In genomic region chr15:84703808-84704207, GRCh38 we compare ENCODE assay signal across 17 cellular contexts. TPM values are rescaled to one million over a fixed set of nuclear protein-coding genes. Genes with fewer than 3 reads are reported as not detected.
A peak's percentile ranks its signal among the peaks of the same experiment; 100 is the strongest.
DNase-seq lines count a peak whose midpoint lies in the region; ATAC-seq and TF ChIP-seq lines count a peak whose summit lies in the region.
"Had no signal": no experiment of that assay in that cellular context is flagged by ENCODE, and none has a peak within 500 bp of the region (broad histone marks: within the 10 kb centered on the region; RNA-seq: fewer than 3 reads in every experiment).

No MANE protein-coding gene starts in this region.

- H3K27me3 ChIP-seq in trophoblast cell (ENCODE audit: insufficient read depth, low read length), result no peaks in the 10 kb centered on the region

- H4K91ac ChIP-seq in trophoblast cell (ENCODE audit: low read depth, low read length), result no peak overlapping the region

- no peak overlapping the region for H4K12ac ChIP-seq in trophoblast cell (ENCODE audit: low read depth, low read length)

- no peaks in the 10 kb centered on the region for H3K79me1 ChIP-seq in trophoblast cell (ENCODE audit: low read length)

- H3K4me2 ChIP-seq in trophoblast cell (ENCODE audit: low read length), result no peak overlapping the region
- H3K4me2 ChIP-seq: KMS-11 had no signal

- H3K79me2 ChIP-seq in trophoblast cell (ENCODE audit: control insufficient read depth, insufficient read depth, low read length, poor library complexity), result peaks cover 13% of the 10 kb centered on the region

- no peak for DNase-seq in natural killer cell
- no peak for DNase-seq in natural killer cell treated with Interleukin-12 subunit alpha and Interleukin-12 subunit beta and Interleukin-15 and Interleukin-18, amount 100 ng/mL, for 72 hours (ENCODE audit: low spot score)
- DNase-seq in immature natural killer cell, result no peak
- DNase-seq in trophoblast cell, result no peak
- no peak for DNase-seq in posterior vena cava (ENCODE audit: low spot score)
- no peak for DNase-seq in substantia nigra (lab: John Stamatoyannopoulos, UW)
- DNase-seq: Caco-2, DMS53, H9, NCI-H1092, NCI-H2107, NCI-H345, NCI-H526 treated with DMSO at 0.1 percent for 48 hours, OCI-M1 had no signal

- H3K4me3 Mint-ChIP-seq in natural killer cell, result no peak overlapping the region
- H3K4me3 Mint-ChIP-seq in natural killer cell treated with Interleukin-12 subunit alpha and Interleukin-12 subunit beta and Interleukin-15 and Interleukin-18, amount 100 ng/mL, for 72 hours, result no peak overlapping the region
- H3K4me3 Mint-ChIP-seq in immature natural killer cell, result no peak overlapping the region
- H3K4me3 Mint-ChIP-seq: H9 had no signal

- H3K23ac ChIP-seq in trophoblast cell (ENCODE audit: low read length), result no peak overlapping the region

- no peak overlapping the region for H3K4me3 ChIP-seq in trophoblast cell (ENCODE audit: low read depth, low read length)

- H2AK5ac ChIP-seq in trophoblast cell (ENCODE audit: low read length), result no peak overlapping the region

- no peak overlapping the region for H2BK12ac ChIP-seq in trophoblast cell (ENCODE audit: low read length)

- H3K27me3 Mint-ChIP-seq in natural killer cell (ENCODE audit: low read depth in 2 of 2) (no peaks in the 10 kb centered on the region), immature natural killer cell (ENCODE audit: low read depth in 3 of 3) (no peaks in the 10 kb centered on the region)
- no peaks in the 10 kb centered on the region for H3K27me3 Mint-ChIP-seq in natural killer cell treated with Interleukin-12 subunit alpha and Interleukin-12 subunit beta and Interleukin-15 and Interleukin-18, amount 100 ng/mL, for 72 hours

- H2BK120ac ChIP-seq in trophoblast cell (ENCODE audit: insufficient read depth, low read length, poor library complexity), result no peak overlapping the region

- TF ChIP-seq CTCF in natural killer cell (IDR thresholded peaks at IDR 0.05), result no peak

- no CpG with 5 or more reads among the region's 5 CpGs for WGBS in trophoblast cell (ENCODE audit: extremely low coverage, insufficient coverage, insufficient read length)

- intact Hi-C loops in natural killer cell (cut with micrococcal nuclease), result no loop called here
- intact Hi-C loops in posterior vena cava (cut with DNase I), result no loop called here

- H3K27ac ChIP-seq in trophoblast cell (ENCODE audit: low read depth, low read length), result no peak overlapping the region
- H3K27ac ChIP-seq in substantia nigra (ENCODE audit: low read depth, low read length, poor library complexity, severe bottlenecking), result no peak overlapping the region
- H3K27ac ChIP-seq: KMS-11, RWPE1 had no signal

- peaks cover 58 to 59% of the 10 kb centered on the region in 2 donors for H3K4me1 Mint-ChIP-seq in natural killer cell
- peaks cover 47 to 49% of the 10 kb centered on the region in 2 donors for H3K4me1 Mint-ChIP-seq in natural killer cell treated with Interleukin-12 subunit alpha and Interleukin-12 subunit beta and Interleukin-15 and Interleukin-18, amount 100 ng/mL, for 72 hours (ENCODE audit: low read depth in 2 of 2)
- H3K4me1 Mint-ChIP-seq in immature natural killer cell, result peaks cover 59 to 80% of the 10 kb centered on the region in 2 donors

- H3K27ac Mint-ChIP-seq in natural killer cell, result peak overlapping the region; percentile 53 to 66
- H3K27ac Mint-ChIP-seq in natural killer cell treated with Interleukin-12 subunit alpha and Interleukin-12 subunit beta and Interleukin-15 and Interleukin-18, amount 100 ng/mL, for 72 hours, result peak overlapping the region in 1 of 2 donors; percentile 18
- peak overlapping the region in 4 of 6 donors; percentile 36 to 84 (median 75) for H3K27ac Mint-ChIP-seq in immature natural killer cell
- H3K27ac Mint-ChIP-seq: H9 had no signal

- H3K36me3 Mint-ChIP-seq in natural killer cell, result no peaks in the 10 kb centered on the region
- H3K36me3 Mint-ChIP-seq in natural killer cell treated with Interleukin-12 subunit alpha and Interleukin-12 subunit beta and Interleukin-15 and Interleukin-18, amount 100 ng/mL, for 72 hours, result no peaks in the 10 kb centered on the region
- peaks cover 0 to 5% (median 0%) of the 10 kb centered on the region in 3 donors for H3K36me3 Mint-ChIP-seq in immature natural killer cell

- no peak overlapping the region for H2BK5ac ChIP-seq in trophoblast cell (ENCODE audit: low read depth, low read length, poor library complexity)

- peaks cover 0 to 2% of the 10 kb centered on the region in 2 experiments for H3K36me3 ChIP-seq in trophoblast cell (ENCODE audit: control insufficient read depth in 1 of 2, insufficient read depth in 2 of 2, low read length in 2 of 2)

- no peak overlapping the region for H2AFZ ChIP-seq in trophoblast cell (ENCODE audit: insufficient read depth, low read length, poor library complexity)

- ATAC-seq in natural killer cell (no peak), GM19455 (IDR thresholded peaks at IDR 0.05; ENCODE audit: unreplicated experiment) (no peak)
- ATAC-seq in natural killer cell treated with Interleukin-12 subunit alpha and Interleukin-12 subunit beta and Interleukin-15 and Interleukin-18, amount 100 ng/mL, for 72 hours, result no peak

- no peaks in the 10 kb centered on the region for H3K9me3 ChIP-seq in trophoblast cell (ENCODE audit: insufficient read depth, low read depth, low read length)
- H3K9me3 ChIP-seq: Caco-2 had no signal

- no peaks in the 10 kb centered on the region for H3K9me3 Mint-ChIP-seq in natural killer cell
- no peaks in the 10 kb centered on the region for H3K9me3 Mint-ChIP-seq in natural killer cell treated with Interleukin-12 subunit alpha and Interleukin-12 subunit beta and Interleukin-15 and Interleukin-18, amount 100 ng/mL, for 72 hours
- H3K9me3 Mint-ChIP-seq in immature natural killer cell, result no peaks in the 10 kb centered on the region
- H3K9me3 Mint-ChIP-seq: H9 had no signal

- H3K4ac ChIP-seq in trophoblast cell (ENCODE audit: low read depth, low read length), result peak overlapping the region; percentile 59

- no peak overlapping the region for H3K18ac ChIP-seq in trophoblast cell (ENCODE audit: low read length)

- no peak overlapping the region for H3K14ac ChIP-seq in trophoblast cell (ENCODE audit: low read length)

- no peak overlapping the region for H3K9ac ChIP-seq in trophoblast cell (ENCODE audit: low read length)
- H3K9ac ChIP-seq: KMS-11 had no signal

- H4K8ac ChIP-seq in trophoblast cell (ENCODE audit: low read depth, low read length), result no peak overlapping the region

- no peaks in the 10 kb centered on the region for H3K4me1 ChIP-seq in trophoblast cell (ENCODE audit: control insufficient read depth in 1 of 2, insufficient read depth in 2 of 2, low read length in 2 of 2)

RNA-seq across cellular contexts. Expression of gene SEC11A, which starts 12.1 kb away (rescaled TPM):
- total RNA-seq in natural killer cell (10 to 100 TPM; 78.7 to 89.3 (median 81.8) TPM), posterior vena cava (100 to 1,000 TPM in 1 of 2 donors, 10 to 100 TPM in 1; 83.0 to 113 TPM)
- 100 to 1,000 TPM in 1 of 2 donors, 10 to 100 TPM in 1; 73.0 to 114 TPM for total RNA-seq in natural killer cell treated with Interleukin-12 subunit alpha and Interleukin-12 subunit beta and Interleukin-15 and Interleukin-18, amount 100 ng/mL, for 72 hours
- polyA plus RNA-seq in immature natural killer cell, result 100 to 1,000 TPM; 173 to 210 (median 188) TPM
- 316 and 319 TPM in 2 replicates for polyA plus RNA-seq in trophoblast cell (2013)

RNA-seq across cellular contexts. Expression of gene ZNF592, which starts 44.6 kb away (rescaled TPM):
- total RNA-seq in natural killer cell, result 10 to 100 TPM; 38.0 to 43.8 (median 39.1) TPM
- total RNA-seq in natural killer cell treated with Interleukin-12 subunit alpha and Interleukin-12 subunit beta and Interleukin-15 and Interleukin-18, amount 100 ng/mL, for 72 hours, result 10 to 100 TPM; 23.7 to 41.3 TPM
- polyA plus RNA-seq in immature natural killer cell, result 1 to 10 TPM; 2.1 to 10.0 (median 2.4) TPM
- 25.3 and 25.7 TPM in 2 replicates for polyA plus RNA-seq in trophoblast cell (2013)
- total RNA-seq in posterior vena cava, result 10 to 100 TPM; 21.3 to 21.8 TPM

RNA-seq across cellular contexts. Expression of gene NMB, which starts 45.8 kb away (rescaled TPM):
- total RNA-seq in natural killer cell, result 1 to 10 TPM; 3.8 to 6.4 (median 5.1) TPM
- total RNA-seq in natural killer cell treated with Interleukin-12 subunit alpha and Interleukin-12 subunit beta and Interleukin-15 and Interleukin-18, amount 100 ng/mL, for 72 hours, result 1 to 10 TPM; 3.8 to 7.1 TPM
- 10 to 100 TPM in 1 of 3 donors, 1 to 10 TPM in 2; 3.2 to 10.8 (median 10.0) TPM for polyA plus RNA-seq in immature natural killer cell
- 9.5 and 10.1 TPM in 2 replicates for polyA plus RNA-seq in trophoblast cell (2013)
- total RNA-seq in posterior vena cava, result 1 to 10 TPM; 5.7 to 8.7 TPM

RNA-seq across cellular contexts. Expression of gene WDR73, which starts 49.7 kb away (rescaled TPM):
- total RNA-seq in natural killer cell (10 to 100 TPM; 19.2 to 26.7 (median 19.7) TPM), posterior vena cava (10 to 100 TPM; 18.0 to 18.7 TPM)
- total RNA-seq in natural killer cell treated with Interleukin-12 subunit alpha and Interleukin-12 subunit beta and Interleukin-15 and Interleukin-18, amount 100 ng/mL, for 72 hours, result 10 to 100 TPM; 19.7 to 41.2 TPM
- 10 to 100 TPM; 11.4 to 22.5 (median 17.0) TPM for polyA plus RNA-seq in immature natural killer cell
- 12.8 and 12.9 TPM in 2 replicates for polyA plus RNA-seq in trophoblast cell (2013)
